In the genomic region with DNA sequence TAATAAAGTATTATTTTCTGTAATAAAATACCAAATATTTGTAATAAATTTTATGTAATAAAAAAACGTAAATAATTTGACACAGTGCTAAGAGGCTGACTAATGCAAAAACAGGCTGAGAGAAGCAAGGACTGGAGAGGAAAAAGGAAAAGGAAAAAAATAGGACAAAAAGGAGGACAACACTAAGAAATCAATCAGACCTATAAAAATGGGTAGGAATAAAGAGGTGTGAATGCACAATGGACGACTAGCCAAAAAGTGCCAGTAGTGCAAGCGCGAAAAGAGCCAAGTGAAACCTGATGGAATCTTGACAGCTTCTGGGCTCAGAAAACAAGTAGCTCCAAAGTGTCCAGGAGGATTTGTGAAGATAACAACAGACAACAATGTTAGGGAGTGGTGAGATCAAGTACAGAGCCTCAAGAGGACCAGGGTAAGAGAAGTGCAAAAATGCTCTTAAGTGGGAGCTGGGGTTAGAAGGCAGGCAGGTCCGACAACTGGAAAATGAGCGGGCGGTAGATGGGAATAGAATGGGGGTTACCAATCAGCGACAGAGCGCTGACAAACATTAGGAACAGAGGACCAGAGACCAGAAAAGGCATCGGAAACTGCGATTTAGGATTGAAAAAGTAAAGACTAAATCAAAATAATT, we compare ENCODE assay signal across 8 cellular contexts. TPM values are rescaled to one million over a fixed set of nuclear protein-coding genes. Genes with fewer than 3 reads are reported as not detected.
DNase-seq lines count a peak whose midpoint lies in the region; ATAC-seq, FAIRE-seq and TF ChIP-seq lines count a peak whose summit lies in the region.

No MANE protein-coding gene starts in this region.

- peak overlapping the region; percentile 98 for H3K27ac ChIP-seq in subcutaneous abdominal adipose tissue (ENCODE audit: low read depth, low read length)

- peaks cover 2% of the 10 kb centered on the region for H3K4me1 Mint-ChIP-seq in mesothelial cell of epicardium

- no peak for TF ChIP-seq CTCF in astrocyte of the cerebellum (IDR thresholded peaks at IDR 0.05; ENCODE audit: low read depth, low read length, missing control alignments)
- no peak for TF ChIP-seq CTCF in mesothelial cell of epicardium (IDR thresholded peaks at IDR 0.05; ENCODE audit: unreplicated experiment)

- in situ Hi-C loops in ACHN (cut with HindIII; ENCODE audit: low pct_ligation_motif_present, low pct_unique_long_range_greater_than_20kb, low sequenced_read_pairs) (no loop called here), astrocyte of the cerebellum (cut with HindIII; ENCODE audit: low sequenced_read_pairs) (no loop called here)

- H3K9me3 ChIP-seq in subcutaneous abdominal adipose tissue (ENCODE audit: control insufficient read depth in 5 of 5, low read length in 5 of 5) = no peaks in the 10 kb centered on the region

- H3K4me3 Mint-ChIP-seq in mesothelial cell of epicardium = no peak overlapping the region

- no peak for TF ChIP-seq POLR2A in GM18505 (IDR thresholded peaks at IDR 0.05; ENCODE audit: borderline replicate concordance, extremely low read depth, insufficient read depth, insufficient read length)

- no peak for FAIRE-seq in HTR-8/SVneo (lab: Jason Lieb, UNC)

- H3K27me3 Mint-ChIP-seq in mesothelial cell of epicardium (ENCODE audit: low read depth) = peaks cover 5% of the 10 kb centered on the region

- H3K4me3 ChIP-seq in astrocyte of the cerebellum (ENCODE audit: low read depth, low read length) (peak overlapping the region; percentile 90), subcutaneous abdominal adipose tissue (ENCODE audit: low read depth in 1 of 5, low read length in 5 of 5) (peak overlapping the region; percentile 71 to 93 (median 90))

- DNase-seq in ACHN (peak; percentile 38), HTR-8/SVneo (ENCODE audit: insufficient read length, low spot score) (peak; percentile 3), astrocyte of the cerebellum (ENCODE audit: low read depth) (no peak), iris pigment epithelial cell (ENCODE audit: low read depth) (peak; percentile 10), mesothelial cell of epicardium (ENCODE audit: low spot score in 2 of 2, unreplicated experiment in 2 of 2) (no peak)

- H3K4me1 ChIP-seq in subcutaneous abdominal adipose tissue (ENCODE audit: control insufficient read depth in 5 of 5, insufficient read depth in 5 of 5, low read length in 5 of 5) = peaks cover 1 to 26% (median 23%) of the 10 kb centered on the region in 5 donors

- H3K9ac ChIP-seq in subcutaneous abdominal adipose tissue (ENCODE audit: low read length in 5 of 5) = peak overlapping the region; percentile 79 to 99 (median 97)

- H3K27ac Mint-ChIP-seq in mesothelial cell of epicardium = no peak overlapping the region

- no peaks in the 10 kb centered on the region for H3K36me3 ChIP-seq in subcutaneous abdominal adipose tissue (ENCODE audit: control insufficient read depth in 5 of 5, insufficient read depth in 5 of 5, low read length in 5 of 5)

- H3K9me3 Mint-ChIP-seq in mesothelial cell of epicardium = peaks cover 5% of the 10 kb centered on the region

- no peaks in the 10 kb centered on the region for H3K36me3 Mint-ChIP-seq in mesothelial cell of epicardium

- H3K27me3 ChIP-seq in subcutaneous abdominal adipose tissue (ENCODE audit: control insufficient read depth in 5 of 5, insufficient read depth in 4 of 5, low read length in 5 of 5) = no peaks in the 10 kb centered on the region

- ATAC-seq in GM18861 (IDR thresholded peaks at IDR 0.05; ENCODE audit: unreplicated experiment) (peak; percentile 2), GM18505 (IDR thresholded peaks at IDR 0.05; ENCODE audit: unreplicated experiment) (no peak)

RNA-seq across cellular contexts. Expression of gene BRAF, which starts 1.2 kb away (rescaled TPM):
- total RNA-seq in mesothelial cell of epicardium = 43.6 to 44.8 TPM (median 44.6 TPM) in 3 replicates

Comparison
In these comparisons a context has a peak if more than half of its experiments do, and no peak if none do; other contexts are left out.
1. DNase-seq: peak in ACHN (single experiment), HTR-8/SVneo (single experiment) and iris pigment epithelial cell (single experiment); none in astrocyte of the cerebellum (single experiment) and mesothelial cell of epicardium (0 of 2).